Comparison of ENCODE assay signal across 28 cellular contexts in genomic region chr9:18896004-18896403, GRCh38.
"Had no signal": no experiment of that assay in that cellular context is flagged by ENCODE, and none has a peak within 500 bp of the region (broad histone marks: within the 10 kb centered on the region; RNA-seq: fewer than 3 reads in every experiment).

No MANE protein-coding gene starts in this region.

- H3K27me3 Mint-ChIP-seq: stimulated activated naive CD8-positive, alpha-beta T cell treated with anti-CD3 and anti-CD28 coated beads, Interleukin-15, amount 100 ng/mL, for 72 hours; type B pancreatic cell had no signal

- H3K36me3 ChIP-seq: neutrophil, pancreas, prostate gland, right lobe of liver, suprapubic skin, transverse colon, upper lobe of right lung, uterus had no signal

- H3K4me1 ChIP-seq: pancreas, prostate gland, right lobe of liver, sigmoid colon, suprapubic skin, testis, tibial artery, transverse colon, upper lobe of right lung, uterus had no signal

- H3K4me1 Mint-ChIP-seq: naive thymus-derived CD8-positive, alpha-beta T cell; stimulated activated memory B cell treated with anti-CD40 and anti-IgM and Interleukin-4, amounts not matched to agents 10 μg/mL and 1 μg/mL and 100 μg/mL, for 72 hours had no signal

- H3K4me3 ChIP-seq: pancreas, prostate gland, right lobe of liver, sigmoid colon, suprapubic skin, testis, tibial artery, transverse colon, upper lobe of right lung, uterus had no signal

- DNase-seq: naive thymus-derived CD8-positive, alpha-beta T cell; nephron progenitor cell; nucleus accumbens; pancreas; right cardiac atrium; right lobe of liver; sigmoid colon; small intestine; stimulated activated CD4-positive, alpha-beta T cell treated with anti-CD3 and anti-CD28 coated beads, Interleukin-15, amount 100 ng/mL, for 24 hours; stimulated activated CD4-positive, alpha-beta T cell treated with anti-CD3 and anti-CD28 coated beads, Interleukin-4, amount 100 ng/mL, for 1 hour; stimulated activated CD4-positive, alpha-beta T cell treated with anti-CD3 and anti-CD28 coated beads, Interleukin-4, amount 100 ng/mL, for 4 hours; stimulated activated CD8-positive, alpha-beta memory T cell treated with anti-CD3 and anti-CD28 coated beads, Interleukin-4, amount 100 ng/mL, for 48 hours; stimulated activated naive CD4-positive, alpha-beta T cell; stimulated activated naive CD8-positive, alpha-beta T cell treated with anti-CD3 and anti-CD28 coated beads, Interleukin-15, Interleukin-2, amounts not matched to agents 100 U/mL and 50 U/mL, for 24 hours; substantia nigra; testis; tibial artery; transverse colon; upper lobe of right lung; uterus had no signal

- H3K9me3 ChIP-seq: neutrophil, pancreas, prostate gland, right lobe of liver, testis had no signal

- H3K27me3 ChIP-seq: neutrophil, pancreas, right lobe of liver, sigmoid colon, suprapubic skin, testis, tibial artery, transverse colon, upper lobe of right lung, uterus had no signal

- H3K27ac Mint-ChIP-seq: natural killer cell treated with Interleukin-12 subunit alpha and Interleukin-12 subunit beta and Interleukin-15 and Interleukin-18, amount 100 ng/mL, for 72 hours; nephron progenitor cell; stimulated activated memory B cell treated with anti-CD40 and anti-IgM and Interleukin-4, amounts not matched to agents 10 μg/mL and 1 μg/mL and 100 μg/mL, for 72 hours; stimulated activated naive CD8-positive, alpha-beta T cell treated with anti-CD3 and anti-CD28 coated beads, Interleukin-15, amount 100 ng/mL, for 72 hours; type B pancreatic cell had no signal

- H3K36me3 Mint-ChIP-seq: stimulated activated memory B cell treated with anti-CD40 and anti-IgM and Interleukin-4, amounts not matched to agents 10 μg/mL and 1 μg/mL and 100 μg/mL, for 72 hours had no signal

- H3K27ac ChIP-seq: neutrophil, pancreas, prostate gland, right lobe of liver, sigmoid colon, suprapubic skin, testis, tibial artery, transverse colon, upper lobe of right lung, uterus had no signal

- H3K4me3 Mint-ChIP-seq: naive thymus-derived CD8-positive, alpha-beta T cell; natural killer cell treated with Interleukin-12 subunit alpha and Interleukin-12 subunit beta and Interleukin-15 and Interleukin-18, amount 100 ng/mL, for 72 hours; nephron progenitor cell; neural crest cell; stimulated activated memory B cell treated with anti-CD40 and anti-IgM and Interleukin-4, amounts not matched to agents 10 μg/mL and 1 μg/mL and 100 μg/mL, for 72 hours; stimulated activated naive CD8-positive, alpha-beta T cell treated with anti-CD3 and anti-CD28 coated beads, Interleukin-15, amount 100 ng/mL, for 72 hours; type B pancreatic cell had no signal
